In the genomic region with DNA sequence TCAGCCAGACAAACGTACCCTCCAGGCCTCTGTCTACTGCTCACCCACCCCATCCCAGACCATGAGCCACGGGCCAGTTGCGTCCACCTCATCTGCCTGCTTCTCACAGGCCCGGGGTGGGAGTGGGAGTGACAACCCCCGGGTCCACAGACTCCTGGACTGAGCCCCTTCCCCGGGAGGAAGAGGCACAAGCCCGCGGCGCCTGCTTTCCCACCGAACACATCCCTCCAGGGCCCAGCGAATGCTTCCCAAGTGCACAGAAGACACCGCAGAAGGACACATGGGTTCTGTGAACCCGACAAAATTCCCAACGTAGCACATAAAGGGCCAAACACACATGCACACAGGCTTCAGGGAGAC, we compare ENCODE assay signal across 16 cellular contexts. TPM values are rescaled to one million over a fixed set of nuclear protein-coding genes. Genes with fewer than 3 reads are reported as not detected.
"Had no signal": no experiment of that assay in that cellular context is flagged by ENCODE, and none has a peak within 500 bp of the region (broad histone marks: within the 10 kb centered on the region; RNA-seq: fewer than 3 reads in every experiment).

No MANE protein-coding gene starts in this region.

- H3K27ac Mint-ChIP-seq: activated CD4-positive, alpha-beta memory T cell treated with anti-CD3 and anti-CD28 coated beads, Interleukin-2, amount 10 ng/mL, durations not matched to agents 7 days and 5 days; activated naive CD8-positive, alpha-beta T cell treated with anti-CD3 and anti-CD28 coated beads, Interleukin-2, amount 10 ng/mL, durations not matched to agents 7 days and 5 days; nephron progenitor cell; stimulated activated effector memory CD8-positive, alpha-beta T cell treated with anti-CD3 and anti-CD28 coated beads, Interleukin-12 subunit alpha, Interleukin-12 subunit beta, amount 100 ng/mL, for 72 hours; T-helper 17 cell had no signal

- H3K4me1 ChIP-seq: thyroid gland, uterus had no signal

- H3K27me3 Mint-ChIP-seq: activated CD4-positive, alpha-beta memory T cell treated with anti-CD3 and anti-CD28 coated beads, Interleukin-2, amount 10 ng/mL, durations not matched to agents 7 days and 5 days; activated naive CD8-positive, alpha-beta T cell treated with anti-CD3 and anti-CD28 coated beads, Interleukin-2, amount 10 ng/mL, durations not matched to agents 7 days and 5 days; T-helper 17 cell had no signal

- H3K4me3 Mint-ChIP-seq: activated CD4-positive, alpha-beta memory T cell treated with anti-CD3 and anti-CD28 coated beads, Interleukin-2, amount 10 ng/mL, durations not matched to agents 7 days and 5 days; activated naive CD8-positive, alpha-beta T cell treated with anti-CD3 and anti-CD28 coated beads, Interleukin-2, amount 10 ng/mL, durations not matched to agents 7 days and 5 days; activated T-cell treated with anti-CD3 and anti-CD28 coated beads, Interleukin-2, amount 50 U/mL, for 4 hours; nephron progenitor cell; stimulated activated effector memory CD8-positive, alpha-beta T cell treated with anti-CD3 and anti-CD28 coated beads, Interleukin-12 subunit alpha, Interleukin-12 subunit beta, amount 100 ng/mL, for 72 hours; T-helper 17 cell had no signal

- DNase-seq: activated CD4-positive, alpha-beta memory T cell treated with anti-CD3 and anti-CD28 coated beads, Interleukin-2, amount 10 ng/mL, durations not matched to agents 7 days and 5 days; activated CD4-positive, alpha-beta T cell treated with anti-CD3 and anti-CD28 coated beads for 4 hours; activated gamma-delta T cell treated with Interleukin-2 at 50 U/mL for 16 hours; activated naive CD8-positive, alpha-beta T cell treated with anti-CD3 and anti-CD28 coated beads, Interleukin-2, amount 10 ng/mL, durations not matched to agents 7 days and 5 days; activated T-cell treated with anti-CD3 and anti-CD28 coated beads, Interleukin-2, amount 50 U/mL, for 4 hours; brain microvascular endothelial cell; cerebellar nuclear complex; dermis blood vessel endothelial cell; left ventricle myocardium superior; nephron progenitor cell; T-helper 17 cell; thyroid gland; WERI-Rb-1 had no signal

- H3K9me3 ChIP-seq: gastroesophageal sphincter, thyroid gland, uterus had no signal

- H3K4me1 Mint-ChIP-seq: activated CD4-positive, alpha-beta memory T cell treated with anti-CD3 and anti-CD28 coated beads, Interleukin-2, amount 10 ng/mL, durations not matched to agents 7 days and 5 days; activated naive CD8-positive, alpha-beta T cell treated with anti-CD3 and anti-CD28 coated beads, Interleukin-2, amount 10 ng/mL, durations not matched to agents 7 days and 5 days; stimulated activated effector memory CD8-positive, alpha-beta T cell treated with anti-CD3 and anti-CD28 coated beads, Interleukin-12 subunit alpha, Interleukin-12 subunit beta, amount 100 ng/mL, for 72 hours; T-helper 17 cell had no signal

- H3K36me3 ChIP-seq: uterus had no signal

- H3K9me3 Mint-ChIP-seq: activated CD4-positive, alpha-beta memory T cell treated with anti-CD3 and anti-CD28 coated beads, Interleukin-2, amount 10 ng/mL, durations not matched to agents 7 days and 5 days; activated naive CD8-positive, alpha-beta T cell treated with anti-CD3 and anti-CD28 coated beads, Interleukin-2, amount 10 ng/mL, durations not matched to agents 7 days and 5 days; activated T-cell treated with anti-CD3 and anti-CD28 coated beads, Interleukin-2, amount 50 U/mL, for 4 hours; stimulated activated effector memory CD8-positive, alpha-beta T cell treated with anti-CD3 and anti-CD28 coated beads, Interleukin-12 subunit alpha, Interleukin-12 subunit beta, amount 100 ng/mL, for 72 hours had no signal

- H3K27me3 ChIP-seq: brain microvascular endothelial cell, gastroesophageal sphincter, thyroid gland, uterus had no signal

- ATAC-seq: activated T-cell treated with anti-CD3 and anti-CD28 coated beads, Interleukin-2, amount 50 U/mL, for 4 hours; gastroesophageal sphincter; stimulated activated effector memory CD8-positive, alpha-beta T cell treated with anti-CD3 and anti-CD28 coated beads, Interleukin-12 subunit alpha, Interleukin-12 subunit beta, amount 100 ng/mL, for 72 hours; T-helper 17 cell had no signal

- H3K27ac ChIP-seq: brain microvascular endothelial cell, thyroid gland, uterus, WERI-Rb-1 had no signal

- H3K4me3 ChIP-seq: thyroid gland, uterus had no signal

RNA-seq across cellular contexts. Expression of gene PLPP2, which starts 18.0 kb away (rescaled TPM):
- total RNA-seq: activated naive CD8-positive, alpha-beta T cell treated with anti-CD3 and anti-CD28 coated beads, Interleukin-2, amount 10 ng/mL, durations not matched to agents 7 days and 5 days had no signal
